In genomic region chr1:84141177-84142003, GRCh38 we compare ENCODE assay signal across 11 cellular contexts. TPM values are rescaled to one million over a fixed set of nuclear protein-coding genes. Genes with fewer than 3 reads are reported as not detected.
DNase-seq lines count a peak whose midpoint lies in the region; ATAC-seq and TF ChIP-seq lines count a peak whose summit lies in the region.
"Had no signal": no experiment of that assay in that cellular context is flagged by ENCODE, and none has a peak within 500 bp of the region (broad histone marks: within the 10 kb centered on the region; RNA-seq: fewer than 3 reads in every experiment).

No MANE protein-coding gene starts in this region.

- no peak for TF ChIP-seq EP300 in suprapubic skin (IDR thresholded peaks at IDR 0.05)

- H3K56ac ChIP-seq in IMR-90 (ENCODE audit: extremely low read depth, insufficient read depth, low read length), result no peak overlapping the region

- TF ChIP-seq CTCF in IMR-90 (conservative IDR thresholded peaks at IDR 0.05; ENCODE audit: low read depth, low read length) (peak; percentile 70), adrenal gland (IDR thresholded peaks at IDR 0.05) (peak; percentile 25 to 79 (median 62)), lower lobe of right lung (IDR thresholded peaks at IDR 0.05) (peak; percentile 59), suprapubic skin (IDR thresholded peaks at IDR 0.05) (peak in 1 of 2 donors; percentile 34)

- peaks cover 0 to 10% of the 10 kb centered on the region in 2 experiments; a peak in 2 of 4 replicates for H3K79me1 ChIP-seq in IMR-90 (ENCODE audit: low read depth in 1 of 2, low read length in 2 of 2)

- H3K18ac ChIP-seq in IMR-90 (ENCODE audit: low read depth, low read length), result no peak overlapping the region

- H4K5ac ChIP-seq in IMR-90 (ENCODE audit: low read depth, low read length), result no peak overlapping the region

- no peak overlapping the region for H2AK5ac ChIP-seq in IMR-90 (ENCODE audit: low read depth, low read length)

- H3K9ac ChIP-seq in IMR-90 (ENCODE audit: low read depth, low read length), result no peak overlapping the region

- H2BK15ac ChIP-seq in IMR-90 (ENCODE audit: low read depth, low read length), result no peak overlapping the region; the same call in 2 of the 3 replicates

- POLR2A ChIA-PET in IMR-90 (lab: Charles Lee; ENCODE audit: unreplicated experiment), result no interaction called here

- TF ChIP-seq RAD21 in IMR-90 (IDR thresholded peaks at IDR 0.05; ENCODE audit: low read length), result peak; percentile 72

- H2BK120ac ChIP-seq in IMR-90 (ENCODE audit: low read depth, low read length), result no peak overlapping the region

- no peaks in the 10 kb centered on the region for H3K9me3 ChIP-seq in IMR-90 (ENCODE audit: control insufficient read depth, insufficient read depth, low read length)
- no peaks in the 10 kb centered on the region for H3K9me3 ChIP-seq in adrenal gland (replicated peaks in 1 of 3)
- H3K9me3 ChIP-seq in lower lobe of right lung, result no peaks in the 10 kb centered on the region
- peaks cover 7% of the 10 kb centered on the region for H3K9me3 ChIP-seq in suprapubic skin
- H3K9me3 ChIP-seq: vagina had no signal

- H2BK5ac ChIP-seq in IMR-90 (ENCODE audit: low read depth, low read length, poor library complexity, severe bottlenecking), result peak overlapping the region; percentile 33

- H3K9me1 ChIP-seq in IMR-90 (ENCODE audit: insufficient read depth, low read length), result no peaks in the 10 kb centered on the region

- H3K4ac ChIP-seq in IMR-90 (ENCODE audit: low read depth, low read length), result no peak overlapping the region

- no peak for TF ChIP-seq POLR2A in IMR-90 (IDR thresholded peaks at IDR 0.05; ENCODE audit: low read depth, low read length)
- no peak for TF ChIP-seq POLR2A in adrenal gland (IDR thresholded peaks at IDR 0.05)
- no peak for TF ChIP-seq POLR2A in suprapubic skin (IDR thresholded peaks at IDR 0.05)

- no peak overlapping the region for H3K14ac ChIP-seq in IMR-90 (replicated peaks; ENCODE audit: low read depth, low read length)

- H4K20me1 ChIP-seq in IMR-90 (ENCODE audit: insufficient read depth, low read length), result no peaks in the 10 kb centered on the region

- DNase-seq in CD1c-positive myeloid dendritic cell (ENCODE audit: extremely low spot score) (peak; percentile 61), IMR-90 (peak; percentile 40), adrenal gland (no peak), lower lobe of right lung (no peak), occipital lobe (lab: John Stamatoyannopoulos, UW) (no peak), suprapubic skin (ENCODE audit: low spot score in 2 of 2) (no peak), T-helper 9 cell (no peak)
- DNase-seq: activated CD4-positive, alpha-beta T cell treated with anti-CD3 and anti-CD28 coated beads, Interleukin-2, amount 50 U/mL, for 48 hours had no signal

- H3K27ac ChIP-seq in IMR-90 (ENCODE audit: insufficient read depth, low read length), result no peak overlapping the region
- no peak overlapping the region for H3K27ac ChIP-seq in adrenal gland
- H3K27ac ChIP-seq in lower lobe of right lung, result no peak overlapping the region
- no peak overlapping the region for H3K27ac ChIP-seq in suprapubic skin
- H3K27ac ChIP-seq: vagina had no signal

- no peak overlapping the region for H2BK20ac ChIP-seq in IMR-90 (ENCODE audit: low read depth, low read length)

- dilution Hi-C loops in IMR-90 (cut with HindIII; ENCODE audit: low sequenced_read_pairs, unreplicated experiment), result loop anchor here (25.0 kb wide), 1 partner anchor 296 kb away; no protein-coding TSS in a partner anchor

- no peak overlapping the region for H3K23ac ChIP-seq in IMR-90 (ENCODE audit: low read depth, low read length)

- no peak overlapping the region for H4K91ac ChIP-seq in IMR-90 (ENCODE audit: insufficient read depth, low read depth, low read length)

- no peak overlapping the region for H2AK9ac ChIP-seq in IMR-90 (replicated peaks; ENCODE audit: low read depth, low read length, poor library complexity)

- H3K4me3 ChIP-seq in IMR-90 (ENCODE audit: insufficient read depth, low read depth, low read length), result no peak overlapping the region
- H3K4me3 ChIP-seq in adrenal gland, result no peak overlapping the region
- no peak overlapping the region for H3K4me3 ChIP-seq in lower lobe of right lung
- no peak overlapping the region for H3K4me3 ChIP-seq in suprapubic skin
- H3K4me3 ChIP-seq: GM23338, vagina had no signal

- H3K36me3 ChIP-seq in IMR-90 (ENCODE audit: control insufficient read depth, insufficient read depth, low read length) (no peaks in the 10 kb centered on the region), adrenal gland (replicated peaks in 1 of 2) (no peaks in the 10 kb centered on the region), lower lobe of right lung (no peaks in the 10 kb centered on the region), suprapubic skin (no peaks in the 10 kb centered on the region)
- H3K36me3 ChIP-seq: vagina had no signal

- BruUV-seq in IMR-90 (replicated peaks; lab: Mats Ljungman, UMichigan), result no TSS peak

- in situ Hi-C loops in IMR-90 (cut with MboI; ENCODE audit: low sequenced_read_pairs), result loop anchor here (25.0 kb wide), 1 partner anchor 471 kb away; no protein-coding TSS in a partner anchor

- no peak overlapping the region for H4K8ac ChIP-seq in IMR-90 (ENCODE audit: low read depth in 2 of 2, low read length in 2 of 2)

- H3K27me3 ChIP-seq in IMR-90 (ENCODE audit: control insufficient read depth, insufficient read depth, low read length) (no peaks in the 10 kb centered on the region), adrenal gland (no peaks in the 10 kb centered on the region), lower lobe of right lung (ENCODE audit: low read depth) (no peaks in the 10 kb centered on the region), suprapubic skin (no peaks in the 10 kb centered on the region)
- H3K27me3 ChIP-seq: vagina had no signal

- intact Hi-C loops in IMR-90 (cut with micrococcal nuclease) (loop anchor here (1.0 to 5.0 kb wide), 5 partner anchors 292 to 796 kb away; partner anchors contain the start of genes GNG5 and SPATA1), adrenal gland (cut with DNase I) (loop anchor here in 1 of 2 donors (2.0 kb wide), 1 partner anchor 293 kb away; no protein-coding TSS in a partner anchor), lower lobe of right lung (cut with DNase I) (loop anchor here (10.0 kb wide), 1 partner anchor 293 kb away; no protein-coding TSS in a partner anchor)

- CTCF ChIA-PET in IMR-90 (lab: Yijun Ruan, JAX), result interaction anchor here (0.6 to 1.4 kb wide), 9 partner anchors 102 to 463 kb away, joined by 3 to 5 read pairs (median 3); no protein-coding TSS in a partner anchor

- H2AFZ ChIP-seq in IMR-90 (replicated peaks; ENCODE audit: low read length, poor library complexity), result no peak overlapping the region
- H2AFZ ChIP-seq: GM23338 had no signal

- WGBS in IMR-90 (ENCODE audit: extremely low coverage in 2 of 2, insufficient read length in 1 of 2), 2 experiments, result 67% methylated on average over 1 of the region's 9 CpGs; no CpG with 5 or more reads in 1 of the 2 experiments
- 55 to 63% (median 58%) methylated on average over 9 of the region's 9 CpGs for WGBS in adrenal gland, 4 donors
- 71% methylated on average over 9 of the region's 9 CpGs for WGBS in suprapubic skin

- ATAC-seq in IMR-90 (ENCODE audit: low read depth), result peak; percentile 29; the same call in 1 of the 2 replicates
- peak in 1 of 2 donors; percentile 66 for ATAC-seq in lower lobe of right lung
- ATAC-seq in esophagus mucosa, result no peak
- ATAC-seq: GM23338 had no signal

- H3K4me1 ChIP-seq in IMR-90 (ENCODE audit: control insufficient read depth, insufficient read depth, low read length), result peaks cover 5% of the 10 kb centered on the region
- H3K4me1 ChIP-seq in adrenal gland (replicated peaks in 1 of 2), result peaks cover 0 to 13% of the 10 kb centered on the region in 2 donors
- no peaks in the 10 kb centered on the region for H3K4me1 ChIP-seq in lower lobe of right lung
- peaks cover 6% of the 10 kb centered on the region for H3K4me1 ChIP-seq in suprapubic skin

- no peak overlapping the region for H3K4me2 ChIP-seq in IMR-90 (ENCODE audit: low read depth, low read length)
- H3K4me2 ChIP-seq: GM23338 had no signal

TF ChIP-seq in IMR-90, 13 proteins besides CTCF, POLR2A, EP300 and RAD21:
- TF ChIP-seq NFE2L2 (IDR thresholded peaks at IDR 0.05; ENCODE audit: low read depth, low read length) (no peak), SMC3 (IDR thresholded peaks at IDR 0.05; ENCODE audit: low read depth, low read length) (peak; percentile 80)

RNA-seq across cellular contexts. Expression of gene PRKACB, which starts 2.7 kb away (rescaled TPM):
- 8.2 and 14.2 TPM in 2 replicates for total RNA-seq in IMR-90 (2012; rRNA removed)
- 5.8 and 8.3 TPM in 2 replicates for polyA plus RNA-seq in IMR-90 (2012; rRNA removed)
- 1.3 and 1.7 TPM in 2 replicates for polyA plus RNA-seq in IMR-90 (2012; cell fraction: cytosol; rRNA removed)
- 0.59 and 7.0 TPM in 2 replicates for polyA plus RNA-seq in IMR-90 (2012; cell fraction: nucleus; rRNA removed; ENCODE audit: low replicate concordance)
- total RNA-seq in adrenal gland, result 10 to 100 TPM in 7 of 8 donors, 1 to 10 TPM in 1; 8.5 to 58.3 (median 31.2) TPM
- 10 to 100 TPM in 2 of 3 donors, 1 to 10 TPM in 1; 7.7 to 79.8 (median 17.4) TPM for polyA plus RNA-seq in adrenal gland
- total RNA-seq in lower lobe of right lung, result 39.7 TPM
- 1,070 TPM for total RNA-seq in occipital lobe
- total RNA-seq in esophagus mucosa, result 13.4 TPM
- total RNA-seq in suprapubic skin, result 10 to 100 TPM in 2 of 4 donors, 1 to 10 TPM in 2; 6.6 to 12.2 (median 9.1) TPM

Comparison
In these comparisons a context has a peak if more than half of its experiments do, and no peak if none do; other contexts are left out.
1. DNase-seq: peak in CD1c-positive myeloid dendritic cell (single experiment) and IMR-90 (single experiment); none in adrenal gland (0 of 7), lower lobe of right lung (single experiment), occipital lobe (single experiment), suprapubic skin (0 of 2) and T-helper 9 cell (single experiment).
2. RNA of gene PRKACB, which starts 2.7 kb away (total RNA-seq): 1,070 TPM in occipital lobe (single experiment); 39.7 TPM in lower lobe of right lung (single experiment), 8.5 to 58.3 TPM in adrenal gland, 13.4 TPM in esophagus mucosa (single experiment), 6.6 to 12.2 TPM in suprapubic skin and 8.2 to 14.2 TPM in IMR-90; every median in the first group is over 10 times any median in the second.